Comparison of ENCODE assay signal across 22 cellular contexts in genomic region chr3:8662594-8662993, GRCh38. TPM values are rescaled to one million over a fixed set of nuclear protein-coding genes. Genes with fewer than 3 reads are reported as not detected.
"Had no signal": no experiment of that assay in that cellular context is flagged by ENCODE, and none has a peak within 500 bp of the region (broad histone marks: within the 10 kb centered on the region; RNA-seq: fewer than 3 reads in every experiment).

No MANE protein-coding gene starts in this region.

- H3K36me3 Mint-ChIP-seq: naive thymus-derived CD4-positive, alpha-beta T cell; stimulated activated memory B cell treated with anti-CD40 and anti-IgM and Interleukin-4, amounts not matched to agents 10 μg/mL and 1 μg/mL and 100 μg/mL, for 72 hours had no signal

- H3K36me3 ChIP-seq: heart left ventricle, left lung, lower lobe of right lung, right lobe of liver, tibial artery, upper lobe of left lung, uterus had no signal

- H3K27ac ChIP-seq: coronary artery, heart left ventricle, left lung, lower lobe of right lung, parathyroid adenoma, psoas muscle, right lobe of liver, tibial artery, upper lobe of left lung, uterus had no signal

- H3K4me3 Mint-ChIP-seq: naive thymus-derived CD4-positive, alpha-beta T cell; nephron progenitor cell; stimulated activated memory B cell treated with anti-CD40 and anti-IgM and Interleukin-4, amounts not matched to agents 10 μg/mL and 1 μg/mL and 100 μg/mL, for 72 hours; stimulated activated naive CD8-positive, alpha-beta T cell treated with anti-CD3 and anti-CD28 coated beads, Interleukin-15, Interleukin-2, amounts not matched to agents 100 ng/mL and 50 ng/mL, for 24 hours had no signal

- H3K27ac Mint-ChIP-seq: naive thymus-derived CD4-positive, alpha-beta T cell; nephron progenitor cell; stimulated activated memory B cell treated with anti-CD40 and anti-IgM and Interleukin-4, amounts not matched to agents 10 μg/mL and 1 μg/mL and 100 μg/mL, for 72 hours; stimulated activated naive CD8-positive, alpha-beta T cell treated with anti-CD3 and anti-CD28 coated beads, Interleukin-15, Interleukin-2, amounts not matched to agents 100 ng/mL and 50 ng/mL, for 24 hours had no signal

- H3K4me1 ChIP-seq: parathyroid adenoma, right lobe of liver, uterus had no signal

- H3K9ac ChIP-seq: parathyroid adenoma had no signal

- H3K9me3 ChIP-seq: heart left ventricle, left lung, lower lobe of right lung, psoas muscle, right lobe of liver, tibial artery, upper lobe of left lung, uterus had no signal

- H3K9me3 Mint-ChIP-seq: nephron progenitor cell; stimulated activated memory B cell treated with anti-CD40 and anti-IgM and Interleukin-4, amounts not matched to agents 10 μg/mL and 1 μg/mL and 100 μg/mL, for 72 hours; stimulated activated naive CD8-positive, alpha-beta T cell treated with anti-CD3 and anti-CD28 coated beads, Interleukin-15, Interleukin-2, amounts not matched to agents 100 ng/mL and 50 ng/mL, for 24 hours had no signal

- H3K4me3 ChIP-seq: coronary artery, heart left ventricle, left lung, lower lobe of right lung, psoas muscle, right lobe of liver, tibial artery, upper lobe of left lung, uterus had no signal

- H3K27me3 ChIP-seq: heart left ventricle, left lung, right lobe of liver, tibial artery, upper lobe of left lung, uterus had no signal

- DNase-seq: effector CD4-positive, alpha-beta T cell; foreskin melanocyte; heart left ventricle; kidney glomerular epithelial cell; left lung; lower lobe of right lung; mesenchymal stem cell; naive thymus-derived CD4-positive, alpha-beta T cell; nephron progenitor cell; psoas muscle; retina; right lobe of liver; stimulated activated CD4-positive, alpha-beta T cell treated with anti-CD3 and anti-CD28 coated beads, Interleukin-4, amount 100 ng/mL, for 1 hour; tibial artery; upper lobe of left lung; uterus had no signal

RNA-seq across cellular contexts. Expression of gene SSUH2, which starts 18.0 kb away (rescaled TPM):
- total RNA-seq: glomerular endothelial cell; lower lobe of right lung; mononuclear cell; naive thymus-derived CD4-positive, alpha-beta T cell had no signal
- polyA plus RNA-seq: naive thymus-derived CD4-positive, alpha-beta T cell had no signal
